24 cellular contexts compared by ENCODE assay signal in the genomic region with DNA sequence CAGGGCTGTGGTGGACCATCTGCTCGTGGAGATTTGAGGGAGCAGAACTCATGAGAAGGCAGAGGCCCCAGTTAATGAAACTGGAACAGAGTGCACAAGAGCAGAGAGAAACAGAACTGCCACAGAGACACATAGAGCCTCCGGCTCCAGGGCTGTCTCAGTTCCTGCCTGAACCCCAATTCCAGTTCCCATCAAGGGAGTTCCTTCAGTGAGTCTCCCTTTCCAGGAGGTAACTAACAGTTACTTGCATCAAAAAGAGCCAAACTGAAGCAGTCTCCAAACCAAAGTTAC. TPM values are rescaled to one million over a fixed set of nuclear protein-coding genes. Genes with fewer than 3 reads are reported as not detected.
A peak's percentile ranks its signal among the peaks of the same experiment; 100 is the strongest.
DNase-seq lines count a peak whose midpoint lies in the region; ATAC-seq, FAIRE-seq and TF ChIP-seq lines count a peak whose summit lies in the region.
"Had no signal": no experiment of that assay in that cellular context is flagged by ENCODE, and none has a peak within 500 bp of the region (broad histone marks: within the 10 kb centered on the region; RNA-seq: fewer than 3 reads in every experiment).

No MANE protein-coding gene starts in this region.

- CTCF ChIA-PET in GM12878 (lab: Yijun Ruan, JAX): no interaction called here
- CTCF ChIA-PET in CD4-positive, alpha-beta T cell (lab: Charles Lee): no interaction called here

- H3K9me3 ChIP-seq in GM12878 (replicated peaks; ENCODE audit: control insufficient read depth, insufficient read depth, low read length) (no peaks in the 10 kb centered on the region), tibial artery (no peaks in the 10 kb centered on the region)
- H3K9me3 ChIP-seq in CD4-positive, alpha-beta T cell (ENCODE audit: control insufficient read depth, low read length): no peaks in the 10 kb centered on the region
- H3K9me3 ChIP-seq: SK-N-SH had no signal

- H3K4me2 ChIP-seq in GM12878 (ENCODE audit: control insufficient read depth, insufficient read depth): no peak overlapping the region
- H3K4me2 ChIP-seq: KMS-11, SK-N-SH had no signal

- SMC1A ChIA-PET in GM12878 (lab: Charles Lee; ENCODE audit: uncharacterized antibody, unreplicated experiment): interaction anchor here (0.6 kb wide), 1 partner anchor 135 kb away, joined by 3 read pairs; no protein-coding TSS in a partner anchor

- no peaks in the 10 kb centered on the region for H4K20me1 ChIP-seq in GM12878 (ENCODE audit: control insufficient read depth, insufficient read depth)
- H4K20me1 ChIP-seq: BLaER1 treated with 17β-estradiol and CSF1 and Interleukin-3, amounts not matched to agents 10 nM and 100 nM had no signal

- H3K4me1 Mint-ChIP-seq in CD4-positive, alpha-beta T cell (ENCODE audit: low read depth): no peaks in the 10 kb centered on the region

- no TSS peak for BruUV-seq in GM12878 (replicated peaks; lab: Mats Ljungman, UMichigan)

- H3K9ac ChIP-seq in GM12878 (ENCODE audit: control insufficient read depth, insufficient read depth, low read length): no peak overlapping the region
- H3K9ac ChIP-seq: BLaER1 treated with 17β-estradiol and CSF1 and Interleukin-3, amounts not matched to agents 10 nM and 100 nM; KMS-11; SK-N-SH had no signal

- ATAC-seq in GM18502 (IDR thresholded peaks at IDR 0.05; ENCODE audit: poor library complexity, unreplicated experiment) (peak; percentile 26), GM21717 (IDR thresholded peaks at IDR 0.05; ENCODE audit: unreplicated experiment) (peak; percentile 33), HG03175 (IDR thresholded peaks at IDR 0.05; ENCODE audit: unreplicated experiment) (peak; percentile 11), GM12878 (no peak), HG02970 (IDR thresholded peaks at IDR 0.05; ENCODE audit: low FRiP score, unreplicated experiment) (no peak)
- ATAC-seq in CD4-positive, alpha-beta T cell (ENCODE audit: poor library complexity): no peak
- ATAC-seq: Panc1, Right ventricle myocardium inferior had no signal

- H3K27me3 ChIP-seq in GM12878 (replicated peaks in 1 of 2; ENCODE audit: control insufficient read depth in 2 of 2, insufficient read depth in 2 of 2, low read length in 1 of 2): no peaks in the 10 kb centered on the region; a peak in 1 of 4 replicates
- no peaks in the 10 kb centered on the region for H3K27me3 ChIP-seq in tibial artery
- no peaks in the 10 kb centered on the region for H3K27me3 ChIP-seq in CD4-positive, alpha-beta T cell (ENCODE audit: control insufficient read depth, insufficient read depth, low read length)
- H3K27me3 ChIP-seq: BLaER1 treated with 17β-estradiol and CSF1 and Interleukin-3, amounts not matched to agents 10 nM and 100 nM had no signal

- H3K36me3 Mint-ChIP-seq in CD4-positive, alpha-beta T cell (ENCODE audit: low read depth): no peaks in the 10 kb centered on the region

- no peak overlapping the region; the same call in 1 of the 2 replicates for H2AFZ ChIP-seq in GM12878 (ENCODE audit: control insufficient read depth, low read depth, low read length)

- TF ChIP-seq RAD21 in GM12878 (IDR thresholded peaks at IDR 0.05; ENCODE audit: insufficient read depth, low read depth, low read length): no peak

- H3K27ac ChIP-seq in GM12878 (ENCODE audit: control insufficient read depth, insufficient read depth): peak overlapping the region; percentile 45; the same call in 1 of the 2 replicates
- no peak overlapping the region for H3K27ac ChIP-seq in tibial artery
- no peak overlapping the region for H3K27ac ChIP-seq in CD4-positive, alpha-beta T cell (ENCODE audit: low read depth, low read length)
- H3K27ac ChIP-seq: BLaER1 treated with 17β-estradiol and CSF1 and Interleukin-3, amounts not matched to agents 10 nM and 100 nM; KMS-11 had no signal

- no peak overlapping the region for H3K4me3 Mint-ChIP-seq in CD4-positive, alpha-beta T cell

- in situ Hi-C loops in GM12878 (cut with MboI): no loop called here

- H3K4me1 ChIP-seq in GM12878 (ENCODE audit: control insufficient read depth, insufficient read depth, low read length) (peaks cover 18% of the 10 kb centered on the region), tibial artery (peaks cover 0 to 19% (median 0%) of the 10 kb centered on the region in 4 donors)

- FAIRE-seq in GM12878 (lab: Jason Lieb, UNC): no peak
- FAIRE-seq: A204.1, H1 had no signal

- no peak overlapping the region for H3K4me3 ChIP-seq in GM12878
- H3K4me3 ChIP-seq in tibial artery: no peak overlapping the region
- H3K4me3 ChIP-seq: BLaER1 treated with 17β-estradiol and CSF1 and Interleukin-3, amounts not matched to agents 10 nM and 100 nM had no signal

- DNase-seq in GM12878 (ENCODE audit: low read depth, low spot score) (no peak), tibial artery (no peak), SIG-M5 treated with dmso at 0.1 percent for 504 hours (lab: John Stamatoyannopoulos, UW; ENCODE audit: unreplicated experiment) (no peak)
- DNase-seq in CD4-positive, alpha-beta T cell: no peak
- DNase-seq: DMS79 treated with DMSO at 0.1 percent for 48 hours, NCI-H1048, NCI-H1436 treated with DMSO at 0.1 percent for 48 hours, NCI-H2029 treated with DMSO at 0.1 percent for 48 hours, NCI-H748 treated with DMSO at 0.1 percent for 48 hours, SK-N-SH had no signal

- WGBS in GM12878 (ENCODE audit: insufficient coverage, insufficient replicate concordance, low lambda C conversion rate, missing lambda C conversion rate): 0% methylated on average over 2 of the region's 2 CpGs

- no peaks in the 10 kb centered on the region for H3K27me3 Mint-ChIP-seq in CD4-positive, alpha-beta T cell

- intact Hi-C loops in GM12878 (cut with micrococcal nuclease; ENCODE audit: unreplicated experiment): no loop called here
- intact Hi-C loops in tibial artery (cut with DNase I; ENCODE audit: low total_unique reads): loop anchor here (10.0 kb wide), 1 partner anchor 161 kb away; no protein-coding TSS in a partner anchor
- intact Hi-C loops in CD4-positive, alpha-beta T cell (cut with DNase I, micrococcal nuclease): no loop called here

- TF ChIP-seq POLR2A in GM12878 (IDR thresholded peaks at IDR 0.05; ENCODE audit: low read depth, low read length): no peak

- H3K9me3 Mint-ChIP-seq in CD4-positive, alpha-beta T cell: no peaks in the 10 kb centered on the region

- TF ChIP-seq EP300 in GM12878 (IDR thresholded peaks at IDR 0.05; ENCODE audit: borderline replicate concordance in 1 of 2, control insufficient read depth in 1 of 2, low read depth in 2 of 2, low read length in 2 of 2): no peak

- RAD21 ChIA-PET in GM12878 (lab: Charles Lee; ENCODE audit: unreplicated experiment): no interaction called here

- H3K36me3 ChIP-seq in GM12878 (ENCODE audit: control insufficient read depth in 2 of 2, insufficient read depth in 2 of 2, low read length in 1 of 2): no peaks in the 10 kb centered on the region
- no peaks in the 10 kb centered on the region for H3K36me3 ChIP-seq in tibial artery
- H3K36me3 ChIP-seq: BLaER1 treated with 17β-estradiol and CSF1 and Interleukin-3, amounts not matched to agents 10 nM and 100 nM had no signal

- TF ChIP-seq CTCF in GM12878 (IDR thresholded peaks at IDR 0.05 in 2 of 3, conservative IDR thresholded peaks at IDR 0.05 in 1 of 3; ENCODE audit: control insufficient read depth in 2 of 3, extremely low read depth in 1 of 3, insufficient read depth in 1 of 3, low read depth in 3 of 3, low read length in 3 of 3) (no peak), tibial artery (IDR thresholded peaks at IDR 0.05) (no peak)
- no peak for TF ChIP-seq CTCF in CD4-positive, alpha-beta T cell (IDR thresholded peaks at IDR 0.05)

- POLR2A ChIA-PET in GM12878 (lab: Charles Lee): interaction anchor here (0.6 kb wide), 2 partner anchors 58 to 1267 kb away, joined by 3 to 5 read pairs; no protein-coding TSS in a partner anchor
- POLR2A ChIA-PET in CD4-positive, alpha-beta T cell (lab: Charles Lee): no interaction called here

- no peak overlapping the region for H3K27ac Mint-ChIP-seq in CD4-positive, alpha-beta T cell

- no peaks in the 10 kb centered on the region for H3K79me2 ChIP-seq in GM12878 (ENCODE audit: control insufficient read depth, insufficient read depth, low read length)

TF ChIP-seq in GM12878, 131 proteins besides CTCF, POLR2A, EP300 and RAD21:
- no peak for TF ChIP-seq YBX1 (IDR thresholded peaks at IDR 0.05)
- TF ChIP-seq BRCA1 (IDR thresholded peaks at IDR 0.05; ENCODE audit: low read depth, low read length): no peak
- no peak for TF ChIP-seq KAT2A (conservative IDR thresholded peaks at IDR 0.05; ENCODE audit: control insufficient read depth, low read depth, low read length)
- no peak for TF ChIP-seq NR2C2 (IDR thresholded peaks at IDR 0.05; ENCODE audit: borderline replicate concordance, control insufficient read depth, insufficient read length, low read depth)
- TF ChIP-seq SIX5 (IDR thresholded peaks at IDR 0.05; ENCODE audit: low read depth, low read length, severe bottlenecking): no peak
- TF ChIP-seq TCF3 (IDR thresholded peaks at IDR 0.05; ENCODE audit: borderline replicate concordance, insufficient read depth, low read depth, low read length): no peak
- TF ChIP-seq KDM1A (IDR thresholded peaks at IDR 0.05; ENCODE audit: borderline replicate concordance): no peak

RNA-seq across cellular contexts. Expression of gene SMIM23, which starts 41.9 kb away (rescaled TPM):
- not detected in 2 replicates for total RNA-seq in GM12878 (2013; cell fraction: nucleolus; rRNA removed)
- total RNA-seq in GM12878 (2014; rRNA removed) (not detected in 2 replicates), GM12878 (2014; rRNA removed; fragmentation: Illumina TruSeq; extraction: Trizol) (not detected in 2 replicates), GM12878 (2021) (not detected in 2 replicates)
- polyA plus RNA-seq in GM12878 (2011; ENCODE audit: low read depth): not detected
- polyA plus RNA-seq in GM12878 (2011; rRNA removed) (not detected in 2 replicates), GM12878 (2014; fragmentation: Illumina TruSeq; extraction: Trizol) (not detected in 2 replicates), GM12878 (2014; fragmentation: Nextera tagmentation; extraction: Ambion mirVana) (not detected), GM12878 (2014; rRNA removed) (not detected in 2 replicates), GM12878 (2016; fragmentation: Nextera tagmentation; extraction: Ambion mirVana) (not detected)
- polyA plus RNA-seq in GM12878 (2011; cell fraction: cytosol; rRNA removed): not detected in 2 replicates
- polyA plus RNA-seq in GM12878 (2011; cell fraction: nucleus; rRNA removed): not detected in 2 replicates
- not detected in 2 replicates for polyA plus RNA-seq in GM12878 (2012)
- polyA minus RNA-seq in GM12878 (2011; rRNA and poly(A)+ RNA removed): not detected in 2 replicates
- not detected in 2 replicates for polyA minus RNA-seq in GM12878 (2011; cell fraction: cytosol; rRNA and poly(A)+ RNA removed)
- polyA minus RNA-seq in GM12878 (2011; cell fraction: nucleus; rRNA and poly(A)+ RNA removed): not detected in 2 replicates
- not detected for total RNA-seq in CD4-positive, alpha-beta T cell
- total RNA-seq: G401; H1; M059J; NCI-H460; Right ventricle myocardium inferior; T-helper 1 cell treated with Interleukin-12 subunit alpha and Interleukin-12 subunit beta and Interleukin-4 antibody, amounts not matched to agents 30 ng/mL and 1 ng/mL, for 36 hours had no signal
- polyA plus RNA-seq: H1, SK-N-SH had no signal

Comparison
In these comparisons a context has a peak if more than half of its experiments do, and no peak if none do; other contexts are left out.
1. ATAC-seq: peak in GM18502 (single experiment), GM21717 (single experiment) and HG03175 (single experiment); none in GM12878 (single experiment), HG02970 (single experiment) and CD4-positive, alpha-beta T cell (single experiment).